ENCODE assay signal across 21 cellular contexts in the genomic region with DNA sequence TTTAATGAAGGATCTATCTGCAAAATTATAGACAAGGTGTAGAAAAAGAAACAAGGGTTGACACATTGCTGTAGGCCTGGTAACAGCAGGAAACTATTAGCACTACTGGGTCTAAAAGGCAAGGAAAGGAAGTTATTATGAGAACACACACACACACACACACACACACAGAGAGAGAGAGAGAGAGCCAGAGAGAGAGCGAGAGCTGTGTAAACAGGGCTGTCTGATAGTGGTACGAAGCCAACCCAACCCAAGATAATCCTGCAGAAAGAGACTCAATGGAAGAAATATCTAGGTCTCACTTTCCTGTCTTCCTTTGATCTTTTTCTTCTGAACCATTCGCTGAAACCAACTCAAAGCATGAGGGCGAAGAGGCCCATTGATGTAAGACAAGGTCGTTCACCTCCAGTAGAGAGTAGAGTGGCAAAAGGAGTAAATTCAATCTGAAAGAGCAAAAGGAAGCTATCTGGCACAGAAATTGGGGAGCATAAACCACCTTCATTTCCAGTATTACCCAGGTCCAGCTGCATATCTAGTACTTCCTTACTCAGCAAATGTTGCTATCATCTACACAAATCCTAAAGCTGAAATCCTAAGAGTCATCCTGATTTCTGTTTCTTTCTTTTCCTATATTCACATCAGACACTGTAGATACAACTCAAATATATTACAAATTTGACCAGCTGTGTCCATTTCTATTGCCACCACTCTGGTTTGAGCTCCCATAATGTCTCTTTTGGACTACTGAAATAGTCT.
"Had no signal": no experiment of that assay in that cellular context is flagged by ENCODE, and none has a peak within 500 bp of the region (broad histone marks: within the 10 kb centered on the region; RNA-seq: fewer than 3 reads in every experiment).

No MANE protein-coding gene starts in this region.

- H3K9me3 Mint-ChIP-seq: activated CD4-positive, alpha-beta T cell treated with anti-CD3 and anti-CD28 coated beads, Interleukin-2, amount 10 ng/mL, durations not matched to agents 7 days and 5 days; activated T-cell treated with anti-CD3 and anti-CD28 coated beads, Interleukin-2, amount 50 U/mL, for 24 hours; nephron progenitor cell; stimulated activated naive B cell treated with anti-CD40 and anti-IgM and Interleukin-4, amounts not matched to agents 10 μg/mL and 1 μg/mL and 100 μg/mL, for 72 hours had no signal

- H3K4me3 Mint-ChIP-seq: activated CD4-positive, alpha-beta T cell treated with anti-CD3 and anti-CD28 coated beads, Interleukin-2, amount 10 ng/mL, durations not matched to agents 7 days and 5 days; activated T-cell treated with anti-CD3 and anti-CD28 coated beads, Interleukin-2, amount 50 U/mL, for 24 hours; nephron progenitor cell; stimulated activated naive B cell treated with anti-CD40 and anti-IgM and Interleukin-4, amounts not matched to agents 10 μg/mL and 1 μg/mL and 100 μg/mL, for 72 hours had no signal

- H3K4me1 Mint-ChIP-seq: nephron progenitor cell; stimulated activated naive B cell treated with anti-CD40 and anti-IgM and Interleukin-4, amounts not matched to agents 10 μg/mL and 1 μg/mL and 100 μg/mL, for 72 hours had no signal

- H3K9me3 ChIP-seq: body of pancreas, right lobe of liver, transverse colon, uterus had no signal

- H3K27me3 ChIP-seq: body of pancreas, cardiac muscle cell, right lobe of liver, transverse colon, uterus had no signal

- H3K4me1 ChIP-seq: body of pancreas, right lobe of liver, transverse colon, uterus had no signal

- DNase-seq: activated CD4-positive, alpha-beta T cell treated with anti-CD3 and anti-CD28 coated beads, Interleukin-2, amount 10 ng/mL, durations not matched to agents 7 days and 5 days; activated naive CD4-positive, alpha-beta T cell treated with Interleukin-2 at 50 U/mL for 16 hours; activated T-cell treated with anti-CD3 and anti-CD28 coated beads, Interleukin-2, amount 50 U/mL, for 24 hours; anterior cingulate cortex; dermis blood vessel endothelial cell; effector memory CD4-positive, alpha-beta T cell; foreskin melanocyte; glutamatergic neuron; hippocampal formation; midbrain; nephron progenitor cell; nucleus accumbens; right lobe of liver; stimulated activated CD4-positive, alpha-beta T cell treated with anti-CD3 and anti-CD28 coated beads, Interleukin-15, amount 100 ng/mL, for 24 hours; stimulated activated naive B cell treated with anti-CD40 and anti-IgM and Interleukin-4, amounts not matched to agents 10 μg/mL and 1 μg/mL and 100 μg/mL, for 72 hours; transverse colon; uterus had no signal

- H3K36me3 ChIP-seq: cardiac muscle cell, right lobe of liver, transverse colon, uterus had no signal

- H3K27ac ChIP-seq: body of pancreas, cardiac muscle cell, right lobe of liver, transverse colon, uterus had no signal

- H3K36me3 Mint-ChIP-seq: stimulated activated naive B cell treated with anti-CD40 and anti-IgM and Interleukin-4, amounts not matched to agents 10 μg/mL and 1 μg/mL and 100 μg/mL, for 72 hours had no signal

- H3K27ac Mint-ChIP-seq: activated CD4-positive, alpha-beta T cell treated with anti-CD3 and anti-CD28 coated beads, Interleukin-2, amount 10 ng/mL, durations not matched to agents 7 days and 5 days; activated T-cell treated with anti-CD3 and anti-CD28 coated beads, Interleukin-2, amount 50 U/mL, for 24 hours; nephron progenitor cell; stimulated activated naive B cell treated with anti-CD40 and anti-IgM and Interleukin-4, amounts not matched to agents 10 μg/mL and 1 μg/mL and 100 μg/mL, for 72 hours had no signal

- ATAC-seq: body of pancreas; esophagus mucosa; stimulated activated naive B cell treated with anti-CD40 and anti-IgM and Interleukin-4, amounts not matched to agents 10 μg/mL and 1 μg/mL and 100 μg/mL, for 72 hours had no signal

- H3K4me3 ChIP-seq: body of pancreas, cardiac muscle cell, right lobe of liver, smooth muscle cell, transverse colon, uterus had no signal
